15 cellular contexts compared by ENCODE assay signal in genomic region chr9:94672811-94673487, GRCh38. TPM values are rescaled to one million over a fixed set of nuclear protein-coding genes. Genes with fewer than 3 reads are reported as not detected.
DNase-seq lines count a peak whose midpoint lies in the region; FAIRE-seq and TF ChIP-seq lines count a peak whose summit lies in the region.
"Had no signal": no experiment of that assay in that cellular context is flagged by ENCODE, and none has a peak within 500 bp of the region (broad histone marks: within the 10 kb centered on the region; RNA-seq: fewer than 3 reads in every experiment).

No MANE protein-coding gene starts in this region.

- no peaks in the 10 kb centered on the region for H3K27me3 ChIP-seq in kidney epithelial cell (ENCODE audit: control insufficient read depth, insufficient read depth, low read length)
- H3K27me3 ChIP-seq: pancreas had no signal

- H3K36me3 ChIP-seq in kidney epithelial cell (ENCODE audit: control insufficient read depth, insufficient read depth, low read length), result no peaks in the 10 kb centered on the region
- H3K36me3 ChIP-seq: lower lobe of right lung, pancreas had no signal

- no peak for TF ChIP-seq CTCF in AG09309 (IDR thresholded peaks at IDR 0.05; ENCODE audit: control insufficient read depth, insufficient read depth, low read depth, low read length, missing control alignments)
- no peak for TF ChIP-seq CTCF in astrocyte of the spinal cord (IDR thresholded peaks at IDR 0.05; ENCODE audit: low read depth, low read length)
- TF ChIP-seq CTCF in kidney epithelial cell (IDR thresholded peaks at IDR 0.05; ENCODE audit: insufficient read depth, low read length, poor library complexity, severe bottlenecking), result no peak

- H3K4me3 ChIP-seq in AG09309 (ENCODE audit: control insufficient read depth, low read depth, low read length) (no peak overlapping the region), astrocyte of the spinal cord (ENCODE audit: low read depth, low read length) (no peak overlapping the region), kidney epithelial cell (ENCODE audit: low read depth, low read length) (no peak overlapping the region)
- H3K4me3 ChIP-seq: lower lobe of right lung, pancreas had no signal

- DNase-seq in AG09309 (ENCODE audit: low read depth) (peak; percentile 44), LoVo (ENCODE audit: low spot score) (peak; percentile 63), astrocyte of the spinal cord (ENCODE audit: low read depth, low spot score) (peak; percentile 64), kidney epithelial cell (ENCODE audit: low read depth) (peak; percentile 45), UCSD-AML1 (lab: John Stamatoyannopoulos, UW; ENCODE audit: unreplicated experiment) (no peak), NCI-H128 (lab: John Stamatoyannopoulos, UW; ENCODE audit: unreplicated experiment) (no peak), HTR-8/SVneo (ENCODE audit: insufficient read length, low spot score) (no peak), middle frontal gyrus (ENCODE audit: extremely low spot score, low spot score) (no peak)
- DNase-seq: activated naive CD4-positive, alpha-beta T cell treated with anti-CD3 and anti-CD28 coated beads for 36 hours; dermis blood vessel endothelial cell; head of caudate nucleus; KG1; lower lobe of right lung; pancreas had no signal

- in situ Hi-C loops in astrocyte of the spinal cord (cut with HindIII; ENCODE audit: low sequenced_read_pairs), result no loop called here

- no peak for FAIRE-seq in HTR-8/SVneo (lab: Jason Lieb, UNC)
- FAIRE-seq: GM18507, pancreas had no signal

RNA-seq across cellular contexts. Expression of gene FBP1, which starts 33.6 kb away (rescaled TPM):
- 2.5 and 5.6 TPM in 2 replicates for total RNA-seq in kidney epithelial cell

RNA-seq across cellular contexts. Expression of gene AOPEP, which starts 53.5 kb away (rescaled TPM):
- 17.4 and 28.2 TPM in 2 replicates for total RNA-seq in kidney epithelial cell

Comparison
In these comparisons a context has a peak if more than half of its experiments do, and no peak if none do; other contexts are left out.
1. DNase-seq: peak in AG09309 (single experiment), LoVo (single experiment), astrocyte of the spinal cord (single experiment) and kidney epithelial cell (single experiment); none in UCSD-AML1 (single experiment), NCI-H128 (single experiment), HTR-8/SVneo (single experiment) and middle frontal gyrus (single experiment).